Comparison of ENCODE assay signal across 3 cellular contexts in the genomic region with DNA sequence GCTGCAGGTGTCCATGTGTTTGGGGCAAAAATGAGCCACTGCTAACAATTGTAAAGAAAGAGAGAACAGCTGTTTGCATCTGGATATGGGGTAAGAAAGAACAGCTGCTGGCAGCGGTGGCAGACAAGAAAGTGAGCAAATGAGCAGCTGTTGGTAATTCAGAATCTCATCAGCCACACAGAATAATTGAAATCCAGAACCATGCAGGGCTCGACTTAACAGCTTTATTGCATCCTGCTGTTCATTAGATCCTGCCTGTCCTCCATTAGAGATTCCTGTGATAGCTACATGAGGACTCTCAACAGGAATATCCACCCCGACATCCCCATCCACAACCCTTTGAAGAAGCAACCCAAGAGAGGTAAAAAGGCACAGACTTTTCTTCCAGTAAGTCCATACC.
TF ChIP-seq lines count a peak whose summit lies in the region.

No MANE protein-coding gene starts in this region.

TF ChIP-seq in SK-N-SH, 30 proteins besides CTCF, POLR2A, EP300 and RAD21:
- TF ChIP-seq RCOR1 (IDR thresholded peaks at IDR 0.05; ENCODE audit: low read length), result peak; percentile 70; the same call in 1 of the 2 replicates
- no peak for TF ChIP-seq ELF1 (IDR thresholded peaks at IDR 0.05)

TF ChIP-seq in SK-N-SH treated with all-trans-retinoic acid at 6 μM for 48 hours, 23 proteins besides CTCF, POLR2A, EP300 and RAD21:
- TF ChIP-seq CSRNP3 (CRISPR knock-in tag; IDR thresholded peaks at IDR 0.05) (no peak), TCF4 (CRISPR knock-in tag; IDR thresholded peaks at IDR 0.05; ENCODE audit: borderline replicate concordance) (no peak), ZNF8 (CRISPR knock-in tag; IDR thresholded peaks at IDR 0.05) (no peak), ZFP3 (CRISPR knock-in tag; IDR thresholded peaks at IDR 0.05) (no peak), PPARA (CRISPR knock-in tag; IDR thresholded peaks at IDR 0.05; ENCODE audit: borderline replicate concordance) (no peak), RARB (CRISPR knock-in tag; IDR thresholded peaks at IDR 0.05) (no peak)

TF ChIP-seq in K562, 482 proteins besides CTCF, POLR2A, EP300 and RAD21:
- TF ChIP-seq ARHGAP35 (IDR thresholded peaks at IDR 0.05; ENCODE audit: partially characterized antibody), result no peak
- TF ChIP-seq DMBX1 (CRISPR knock-in tag; IDR thresholded peaks at IDR 0.05; ENCODE audit: borderline replicate concordance), result no peak
- no peak for TF ChIP-seq ZFX (CRISPR knock-in tag; IDR thresholded peaks at IDR 0.05)
- TF ChIP-seq KHSRP (IDR thresholded peaks at IDR 0.05), result no peak
- no peak for TF ChIP-seq FOXA3 (CRISPR knock-in tag; conservative IDR thresholded peaks at IDR 0.05 in 1 of 2, IDR thresholded peaks at IDR 0.05 in 1 of 2)
- TF ChIP-seq LARP7 (IDR thresholded peaks at IDR 0.05), result no peak
- TF ChIP-seq KLF13 (tag; IDR thresholded peaks at IDR 0.05; ENCODE audit: borderline replicate concordance, low read depth), result no peak
- no peak for TF ChIP-seq NFXL1 (CRISPR knock-in tag; IDR thresholded peaks at IDR 0.05)
- TF ChIP-seq E2F3 (CRISPR knock-in tag; IDR thresholded peaks at IDR 0.05), result no peak
- TF ChIP-seq, protein P1, sequence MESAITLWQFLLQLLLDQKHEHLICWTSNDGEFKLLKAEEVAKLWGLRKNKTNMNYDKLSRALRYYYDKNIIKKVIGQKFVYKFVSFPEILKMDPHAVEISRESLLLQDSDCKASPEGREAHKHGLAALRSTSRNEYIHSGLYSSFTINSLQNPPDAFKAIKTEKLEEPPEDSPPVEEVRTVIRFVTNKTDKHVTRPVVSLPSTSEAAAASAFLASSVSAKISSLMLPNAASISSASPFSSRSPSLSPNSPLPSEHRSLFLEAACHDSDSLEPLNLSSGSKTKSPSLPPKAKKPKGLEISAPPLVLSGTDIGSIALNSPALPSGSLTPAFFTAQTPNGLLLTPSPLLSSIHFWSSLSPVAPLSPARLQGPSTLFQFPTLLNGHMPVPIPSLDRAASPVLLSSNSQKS (CRISPR knock-in tag; IDR thresholded peaks at IDR 0.05), result no peak
- TF ChIP-seq THAP7 (CRISPR knock-in tag; IDR thresholded peaks at IDR 0.05), result no peak
